28 cellular contexts compared by ENCODE assay signal in the genomic region with DNA sequence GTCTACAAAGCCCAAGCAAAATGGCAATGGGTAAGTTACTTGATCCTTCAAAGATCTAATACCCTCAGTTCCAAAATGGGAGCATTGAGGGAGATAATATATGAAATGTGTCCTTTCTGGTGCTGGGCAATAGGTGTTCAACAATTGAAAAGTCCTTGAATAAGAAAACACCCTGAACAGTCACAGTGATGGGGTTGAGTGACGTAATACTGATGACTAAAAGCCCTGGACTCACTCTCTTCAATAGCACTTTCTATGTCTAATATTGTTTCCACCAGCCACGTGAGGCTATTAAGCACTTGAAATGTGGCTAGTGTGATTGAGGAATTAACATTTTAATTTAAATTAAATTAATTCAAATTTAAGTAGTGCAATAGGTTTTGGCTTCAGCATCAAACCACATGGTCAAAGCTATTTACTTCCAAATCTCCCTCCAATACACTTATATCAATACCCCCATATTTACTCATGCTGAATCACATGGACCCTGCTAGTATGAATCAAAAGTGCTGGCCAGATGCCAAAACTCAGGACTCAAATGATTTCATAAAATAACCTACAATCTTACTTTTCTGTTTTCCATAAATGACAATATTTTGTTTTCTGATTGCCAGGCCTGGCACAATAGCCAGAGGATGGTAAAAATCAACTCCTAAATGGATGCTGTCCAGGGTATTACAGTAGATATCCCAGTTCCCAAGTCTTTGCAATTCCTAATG.
"Had no signal": no experiment of that assay in that cellular context is flagged by ENCODE, and none has a peak within 500 bp of the region (broad histone marks: within the 10 kb centered on the region; RNA-seq: fewer than 3 reads in every experiment).

No MANE protein-coding gene starts in this region.

- H3K27me3 ChIP-seq: colonic mucosa, esophagus squamous epithelium, heart right ventricle, ovary, tibial nerve, upper lobe of left lung had no signal

- DNase-seq: colonic mucosa; dermis blood vessel endothelial cell; effector memory CD4-positive, alpha-beta T cell; erythroblast; esophagus squamous epithelium; foreskin melanocyte; glutamatergic neuron; heart right ventricle; hippocampal formation; immature natural killer cell; islet precursor cell; kidney glomerular epithelial cell; natural killer cell; occipital lobe; ovary; posterior cingulate gyrus; psoas muscle; right cardiac atrium; spleen; stimulated activated CD4-positive, alpha-beta T cell treated with anti-CD3 and anti-CD28 coated beads, Interleukin-4, amount 100 ng/mL, for 4 hours; stimulated activated naive B cell treated with anti-CD40 and anti-IgM and Interleukin-4, amounts not matched to agents 10 μg/mL and 1 μg/mL and 100 μg/mL, for 72 hours; upper lobe of left lung had no signal

- H3K36me3 ChIP-seq: colonic mucosa, esophagus squamous epithelium, heart right ventricle, ovary, spleen, thoracic aorta, tibial nerve, upper lobe of left lung had no signal

- ATAC-seq: heart right ventricle; natural killer cell; psoas muscle; right cardiac atrium; stimulated activated naive B cell treated with anti-CD40 and anti-IgM and Interleukin-4, amounts not matched to agents 10 μg/mL and 1 μg/mL and 100 μg/mL, for 72 hours had no signal

- H3K27ac ChIP-seq: colonic mucosa, esophagus squamous epithelium, heart right ventricle, ovary, psoas muscle, skin epidermis, spleen, thoracic aorta, tibial nerve, upper lobe of left lung had no signal

- H3K4me1 ChIP-seq: colonic mucosa, esophagus squamous epithelium, heart right ventricle, psoas muscle, spleen, tibial nerve, upper lobe of left lung had no signal

- H3K4me3 ChIP-seq: colonic mucosa, esophagus squamous epithelium, heart right ventricle, lung, ovary, psoas muscle, skin epidermis, spleen, thoracic aorta, tibial nerve, upper lobe of left lung had no signal

- FAIRE-seq: endothelial cell of umbilical vein, urothelium cell line had no signal

- H3K9me3 ChIP-seq: colonic mucosa, esophagus squamous epithelium, heart right ventricle, ovary, psoas muscle, spleen, thoracic aorta, tibial nerve, upper lobe of left lung had no signal
